Comparison of ENCODE assay signal across 8 cellular contexts in genomic region chr13:45121421-45121820, GRCh38. TPM values are rescaled to one million over a fixed set of nuclear protein-coding genes. Genes with fewer than 3 reads are reported as not detected.
DNase-seq lines count a peak whose midpoint lies in the region; ATAC-seq and TF ChIP-seq lines count a peak whose summit lies in the region.

No MANE protein-coding gene starts in this region.

- H3K9me3 ChIP-seq in mesenchymal stem cell (ENCODE audit: control insufficient read depth, low read length): no peaks in the 10 kb centered on the region

- no peak overlapping the region for H2BK12ac ChIP-seq in mesenchymal stem cell (ENCODE audit: low read length in 2 of 2)

- H3K23ac ChIP-seq in mesenchymal stem cell (ENCODE audit: low read length in 2 of 2): no peak overlapping the region

- no peak overlapping the region for H4K8ac ChIP-seq in mesenchymal stem cell (ENCODE audit: low read length)

- H3K27ac ChIP-seq in brain microvascular endothelial cell (no peak overlapping the region), mesenchymal stem cell (ENCODE audit: low read length, poor library complexity, severe bottlenecking) (no peak overlapping the region)

- H3K4me2 ChIP-seq in mesenchymal stem cell (ENCODE audit: low read length, poor library complexity, severe bottlenecking): peak overlapping the region; percentile 93

- H3K36me3 ChIP-seq in brain microvascular endothelial cell (replicated peaks): no peaks in the 10 kb centered on the region
- peaks cover 0 to 9% of the 10 kb centered on the region in 2 experiments for H3K36me3 ChIP-seq in mesenchymal stem cell (ENCODE audit: control insufficient read depth in 1 of 2, insufficient read depth in 2 of 2, low read depth in 1 of 2, low read length in 2 of 2)

- no peak overlapping the region for H3K18ac ChIP-seq in mesenchymal stem cell (ENCODE audit: low read depth in 1 of 2, low read length in 2 of 2)

- DNase-seq in AG10803 (ENCODE audit: low read depth) (peak; percentile 44), HT-29 (ENCODE audit: low spot score) (peak; percentile 64), brain microvascular endothelial cell (peak; percentile 9), mesenchymal stem cell (peak; percentile 59), OCI-M2 (lab: John Stamatoyannopoulos, UW; ENCODE audit: unreplicated experiment) (no peak)
- no peak for DNase-seq in activated CD4-positive, CD25-positive, alpha-beta regulatory T cell treated with anti-CD3 and anti-CD28 coated beads, Interleukin-2, amount 50 U/mL, for 72 hours
- no peak for DNase-seq in activated CD4-positive, alpha-beta T cell treated with anti-CD3 and anti-CD28 coated beads, Interleukin-2, amount 50 U/mL, for 48 hours

- WGBS in mesenchymal stem cell: 73% methylated on average over 2 of the region's 6 CpGs

- no peak overlapping the region for H3K14ac ChIP-seq in mesenchymal stem cell (ENCODE audit: low read length in 2 of 2)

- H3K9ac ChIP-seq in mesenchymal stem cell (ENCODE audit: low read length): peak overlapping the region; percentile 97

- peak overlapping the region; percentile 93 for H3K4me3 ChIP-seq in AG10803 (ENCODE audit: low read length)
- H3K4me3 ChIP-seq in brain microvascular endothelial cell (ENCODE audit: low read depth, low read length): peak overlapping the region; percentile 92
- H3K4me3 ChIP-seq in mesenchymal stem cell (ENCODE audit: insufficient read depth in 1 of 2, low read depth in 1 of 2, low read length in 2 of 2): peak overlapping the region in 1 of 2 experiments; percentile 87

- H3K27me3 ChIP-seq in brain microvascular endothelial cell (replicated peaks) (no peaks in the 10 kb centered on the region), mesenchymal stem cell (ENCODE audit: control insufficient read depth in 1 of 2, insufficient read depth in 1 of 2, low read length in 2 of 2) (no peaks in the 10 kb centered on the region)

- TF ChIP-seq CTCF in AG10803 (conservative IDR thresholded peaks at IDR 0.05; ENCODE audit: low read length) (peak; percentile 35), brain microvascular endothelial cell (IDR thresholded peaks at IDR 0.05; ENCODE audit: low read depth, low read length, missing control alignments) (peak; percentile 28)

- H3K4ac ChIP-seq in mesenchymal stem cell (ENCODE audit: low read depth in 1 of 2, low read length in 2 of 2): no peak overlapping the region

- no peak overlapping the region for H2BK120ac ChIP-seq in mesenchymal stem cell (ENCODE audit: low read depth, low read length)

- no peak overlapping the region for H2BK5ac ChIP-seq in mesenchymal stem cell (ENCODE audit: low read depth, low read length, poor library complexity, severe bottlenecking)

- peaks cover 3% of the 10 kb centered on the region for H3K4me1 ChIP-seq in mesenchymal stem cell (ENCODE audit: control insufficient read depth, insufficient read depth, low read depth, low read length)

- no peak overlapping the region for H2AFZ ChIP-seq in mesenchymal stem cell (ENCODE audit: low read depth, low read length)

- H2AK5ac ChIP-seq in mesenchymal stem cell (ENCODE audit: low read length, severe bottlenecking): no peak overlapping the region

- no peak overlapping the region for H2BK15ac ChIP-seq in mesenchymal stem cell (ENCODE audit: low read depth, poor library complexity, severe bottlenecking)

- ATAC-seq in HG03095 (IDR thresholded peaks at IDR 0.05; ENCODE audit: unreplicated experiment): no peak

- in situ Hi-C loops in brain microvascular endothelial cell (cut with HindIII; ENCODE audit: low pct_ligation_motif_present, low sequenced_read_pairs): no loop called here

- H4K91ac ChIP-seq in mesenchymal stem cell (ENCODE audit: low read length): no peak overlapping the region

- H3K79me1 ChIP-seq in mesenchymal stem cell (replicated peaks; ENCODE audit: low read length, poor library complexity, severe bottlenecking): no peaks in the 10 kb centered on the region

RNA-seq across cellular contexts. Expression of gene GTF2F2, which starts 1.1 kb away (rescaled TPM):
- 16.8 and 18.2 TPM in 2 replicates for total RNA-seq in HT-29 (2014; rRNA removed; shearing (Covaris generic))
- 21.8 TPM for polyA plus RNA-seq in mesenchymal stem cell (2013, experiment 1 of 2)
- polyA plus RNA-seq in mesenchymal stem cell (2013, experiment 2 of 2): 21.1 TPM

Comparison
In these comparisons a context has a peak if more than half of its experiments do, and no peak if none do; other contexts are left out.
1. DNase-seq: peak in AG10803 (single experiment), HT-29 (single experiment), brain microvascular endothelial cell (single experiment) and mesenchymal stem cell (single experiment); none in activated CD4-positive, CD25-positive, alpha-beta regulatory T cell treated with anti-CD3 and anti-CD28 coated beads, Interleukin-2, amount 50 U/mL, for 72 hours (single experiment), OCI-M2 (single experiment) and activated CD4-positive, alpha-beta T cell treated with anti-CD3 and anti-CD28 coated beads, Interleukin-2, amount 50 U/mL, for 48 hours (0 of 2).